Comparison of ENCODE assay signal across 10 cellular contexts in the genomic region with DNA sequence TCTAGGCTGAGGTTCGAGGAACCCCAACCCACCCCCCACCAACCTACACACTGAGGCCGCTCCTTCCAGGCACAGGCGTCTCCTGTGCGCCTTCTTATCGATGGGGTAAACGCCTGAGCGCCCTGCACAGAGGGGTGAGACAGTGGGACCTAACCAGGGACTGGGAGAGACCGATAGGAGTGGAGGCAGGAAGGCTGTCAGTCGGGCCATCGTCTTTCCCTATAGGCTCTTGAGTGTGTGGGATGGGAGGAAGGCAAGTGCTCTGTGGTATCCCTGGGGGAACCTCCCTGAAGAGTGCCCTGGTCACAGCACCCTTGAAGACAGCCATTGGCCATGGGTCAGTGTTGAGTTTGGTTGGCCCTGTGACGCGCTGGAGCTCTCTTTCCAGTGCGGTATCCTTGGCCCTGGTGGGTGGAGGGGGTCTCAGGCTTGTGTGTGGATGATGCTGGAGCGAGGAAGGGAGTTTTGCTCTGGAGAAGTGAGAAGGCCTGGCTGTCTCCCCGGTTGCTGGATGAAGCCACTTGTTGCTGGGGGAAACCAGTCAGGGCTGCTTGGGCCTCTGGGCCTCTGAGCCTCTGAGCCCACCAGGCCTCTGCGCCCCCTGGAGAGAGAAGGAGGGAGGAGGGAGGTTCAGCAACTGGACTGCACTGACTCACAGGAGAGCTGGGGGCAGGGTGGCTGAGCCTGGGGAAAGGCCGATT. TPM values are rescaled to one million over a fixed set of nuclear protein-coding genes. Genes with fewer than 3 reads are reported as not detected.
DNase-seq lines count a peak whose midpoint lies in the region; ATAC-seq and TF ChIP-seq lines count a peak whose summit lies in the region.
"Had no signal": no experiment of that assay in that cellular context is flagged by ENCODE, and none has a peak within 500 bp of the region (broad histone marks: within the 10 kb centered on the region; RNA-seq: fewer than 3 reads in every experiment).

No MANE protein-coding gene starts in this region.

- H3K36me3 ChIP-seq in HEK293 (ENCODE audit: control insufficient read depth in 2 of 2, insufficient read depth in 1 of 2, low read length in 2 of 2) = no peaks in the 10 kb centered on the region
- no peaks in the 10 kb centered on the region for H3K36me3 ChIP-seq in left lung
- no peaks in the 10 kb centered on the region for H3K36me3 ChIP-seq in smooth muscle cell (ENCODE audit: low read depth)
- no peaks in the 10 kb centered on the region for H3K36me3 ChIP-seq in MG63

- intact Hi-C loops in left lung (cut with DNase I) = no loop called here

- peaks cover 66% of the 10 kb centered on the region for H3K79me2 ChIP-seq in smooth muscle cell (ENCODE audit: low read depth)

- POLR2A ChIA-PET in HEK293 (lab: Yijun Ruan, JAX) = no interaction called here

- H2AFZ ChIP-seq in smooth muscle cell (ENCODE audit: low read depth) = no peak overlapping the region

- 25% methylated on average over 17 of the region's 17 CpGs for WGBS in smooth muscle cell (ENCODE audit: low lambda C conversion rate)

- H3K4me3 ChIP-seq in HEK293 (ENCODE audit: low read depth, low read length) (no peak overlapping the region), left lung (peak overlapping the region; percentile 49 to 58), smooth muscle cell (peak overlapping the region; percentile 71), MG63 (no peak overlapping the region)

- peaks cover 58% of the 10 kb centered on the region for H4K20me1 ChIP-seq in smooth muscle cell (ENCODE audit: low read depth)

- H3K9ac ChIP-seq in smooth muscle cell (ENCODE audit: low read depth) = no peak overlapping the region

- H3K9me3 ChIP-seq in HEK293 (ENCODE audit: control insufficient read depth, insufficient read depth, low read depth, low read length) = no peaks in the 10 kb centered on the region
- peaks cover 0 to 16% of the 10 kb centered on the region in 2 donors for H3K9me3 ChIP-seq in left lung
- no peaks in the 10 kb centered on the region for H3K9me3 ChIP-seq in smooth muscle cell (replicated peaks; ENCODE audit: low read depth)
- peaks cover 13% of the 10 kb centered on the region for H3K9me3 ChIP-seq in MG63

- TF ChIP-seq CTCF in HEK293 (tag by site-specific recombination; IDR thresholded peaks at IDR 0.05) = no peak
- no peak for TF ChIP-seq CTCF in left lung (IDR thresholded peaks at IDR 0.05)
- TF ChIP-seq CTCF in smooth muscle cell (IDR thresholded peaks at IDR 0.05; ENCODE audit: borderline replicate concordance, insufficient read depth, poor library complexity, severe bottlenecking) = peak; percentile 22

- ATAC-seq in left lung (no peak), GM18909 (IDR thresholded peaks at IDR 0.05; ENCODE audit: poor library complexity, unreplicated experiment) (no peak)

- CTCF ChIA-PET in HEK293 (lab: Yijun Ruan, JAX) = interaction anchor here (0.5 to 7.1 kb wide), 4 partner anchors 12 to 66 kb away, joined by 3 to 151 read pairs (median 5); no protein-coding TSS in a partner anchor

- H3K4me2 ChIP-seq in smooth muscle cell = peak overlapping the region; percentile 92

- no peaks in the 10 kb centered on the region for H3F3A ChIP-seq in smooth muscle cell (ENCODE audit: low read depth)

- H3K4me1 ChIP-seq in HEK293 (ENCODE audit: control insufficient read depth, insufficient read depth, low read length) (peaks cover 15% of the 10 kb centered on the region), left lung (peaks cover 14 to 35% of the 10 kb centered on the region in 2 donors), smooth muscle cell (ENCODE audit: low read depth) (peaks cover 14% of the 10 kb centered on the region)

- H3K27ac ChIP-seq in HEK293 (ENCODE audit: extremely low read depth, low read depth, low read length) (no peak overlapping the region; the same call in 1 of the 2 replicates), cingulate gyrus (ENCODE audit: low read depth, low read length) (peak overlapping the region; percentile 47), left lung (peak overlapping the region in 1 of 2 donors; percentile 93), smooth muscle cell (ENCODE audit: low read depth) (peak overlapping the region; percentile 96)

- DNase-seq in left lung (peak in 1 of 2 donors; percentile 50), smooth muscle cell (lab: John Stamatoyannopoulos, UW; ENCODE audit: unreplicated experiment) (peak; percentile 15), T-helper 9 cell (no peak), MG63 (no peak), NCI-H1417 (lab: John Stamatoyannopoulos, UW) (no peak)
- DNase-seq: DMS153, NCI-H524 had no signal

- H3K27me3 ChIP-seq in left lung (peaks cover 11 to 65% of the 10 kb centered on the region in 2 donors), smooth muscle cell (ENCODE audit: low read depth) (no peaks in the 10 kb centered on the region), MG63 (no peaks in the 10 kb centered on the region; the same call in 1 of the 2 replicates)

TF ChIP-seq in HEK293, 187 proteins besides CTCF, POLR2A, EP300 and RAD21 (continues in another document):
- TF ChIP-seq ZNF670 (tag by site-specific recombination; IDR thresholded peaks at IDR 0.05; ENCODE audit: low read depth) (no peak), SP2 (tag by site-specific recombination; IDR thresholded peaks at IDR 0.05) (peak; percentile 22; the same call in 1 of the 2 replicates), ZNF350 (tag by site-specific recombination; IDR thresholded peaks at IDR 0.05) (no peak), ZNF341 (tag by site-specific recombination; IDR thresholded peaks at IDR 0.05; ENCODE audit: low read depth) (0 out of 2 replicates have a peak, but pooled peaks have one; percentile 12), GLIS1 (tag by site-specific recombination; IDR thresholded peaks at IDR 0.05) (peak; percentile 32), ZNF658 (tag by site-specific recombination; IDR thresholded peaks at IDR 0.05) (no peak), ZBTB48 (tag by site-specific recombination; IDR thresholded peaks at IDR 0.05) (peak; percentile 16; the same call in 1 of the 2 replicates), SP3 (tag by site-specific recombination; IDR thresholded peaks at IDR 0.05) (no peak), YY2 (tag by site-specific recombination; IDR thresholded peaks at IDR 0.05) (no peak), ZNF248 (tag by site-specific recombination; IDR thresholded peaks at IDR 0.05) (no peak), MYNN (tag by site-specific recombination; IDR thresholded peaks at IDR 0.05; ENCODE audit: borderline replicate concordance) (no peak), HOXA7 (CRISPR knock-in tag; IDR thresholded peaks at IDR 0.05; ENCODE audit: borderline replicate concordance) (no peak), ZNF600 (tag by site-specific recombination; IDR thresholded peaks at IDR 0.05) (0 out of 2 replicates have a peak, but pooled peaks have one; percentile 15), ZNF121 (tag by site-specific recombination; IDR thresholded peaks at IDR 0.05) (no peak), ZNF335 (tag by site-specific recombination; conservative IDR thresholded peaks at IDR 0.05) (no peak), ZFHX2 (tag by site-specific recombination; conservative IDR thresholded peaks at IDR 0.05) (0 out of 2 replicates have a peak, but pooled peaks have one; percentile 20), SCRT2 (tag by site-specific recombination; IDR thresholded peaks at IDR 0.05) (peak; percentile 95)
- TF ChIP-seq, protein P1, sequence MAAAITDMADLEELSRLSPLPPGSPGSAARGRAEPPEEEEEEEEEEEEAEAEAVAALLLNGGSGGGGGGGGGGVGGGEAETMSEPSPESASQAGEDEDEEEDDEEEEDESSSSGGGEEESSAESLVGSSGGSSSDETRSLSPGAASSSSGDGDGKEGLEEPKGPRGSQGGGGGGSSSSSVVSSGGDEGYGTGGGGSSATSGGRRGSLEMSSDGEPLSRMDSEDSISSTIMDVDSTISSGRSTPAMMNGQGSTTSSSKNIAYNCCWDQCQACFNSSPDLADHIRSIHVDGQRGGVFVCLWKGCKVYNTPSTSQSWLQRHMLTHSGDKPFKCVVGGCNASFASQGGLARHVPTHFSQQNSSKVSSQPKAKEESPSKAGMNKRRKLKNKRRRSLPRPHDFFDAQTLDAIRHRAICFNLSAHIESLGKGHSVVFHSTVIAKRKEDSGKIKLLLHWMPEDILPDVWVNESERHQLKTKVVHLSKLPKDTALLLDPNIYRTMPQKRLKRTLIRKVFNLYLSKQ (tag by site-specific recombination; IDR thresholded peaks at IDR 0.05; ENCODE audit: borderline replicate concordance) = no peak
- TF ChIP-seq, protein P2, sequence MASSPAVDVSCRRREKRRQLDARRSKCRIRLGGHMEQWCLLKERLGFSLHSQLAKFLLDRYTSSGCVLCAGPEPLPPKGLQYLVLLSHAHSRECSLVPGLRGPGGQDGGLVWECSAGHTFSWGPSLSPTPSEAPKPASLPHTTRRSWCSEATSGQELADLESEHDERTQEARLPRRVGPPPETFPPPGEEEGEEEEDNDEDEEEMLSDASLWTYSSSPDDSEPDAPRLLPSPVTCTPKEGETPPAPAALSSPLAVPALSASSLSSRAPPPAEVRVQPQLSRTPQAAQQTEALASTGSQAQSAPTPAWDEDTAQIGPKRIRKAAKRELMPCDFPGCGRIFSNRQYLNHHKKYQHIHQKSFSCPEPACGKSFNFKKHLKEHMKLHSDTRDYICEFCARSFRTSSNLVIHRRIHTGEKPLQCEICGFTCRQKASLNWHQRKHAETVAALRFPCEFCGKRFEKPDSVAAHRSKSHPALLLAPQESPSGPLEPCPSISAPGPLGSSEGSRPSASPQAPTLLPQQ (tag by site-specific recombination; IDR thresholded peaks at IDR 0.05) = no peak
- TF ChIP-seq, protein P3, sequence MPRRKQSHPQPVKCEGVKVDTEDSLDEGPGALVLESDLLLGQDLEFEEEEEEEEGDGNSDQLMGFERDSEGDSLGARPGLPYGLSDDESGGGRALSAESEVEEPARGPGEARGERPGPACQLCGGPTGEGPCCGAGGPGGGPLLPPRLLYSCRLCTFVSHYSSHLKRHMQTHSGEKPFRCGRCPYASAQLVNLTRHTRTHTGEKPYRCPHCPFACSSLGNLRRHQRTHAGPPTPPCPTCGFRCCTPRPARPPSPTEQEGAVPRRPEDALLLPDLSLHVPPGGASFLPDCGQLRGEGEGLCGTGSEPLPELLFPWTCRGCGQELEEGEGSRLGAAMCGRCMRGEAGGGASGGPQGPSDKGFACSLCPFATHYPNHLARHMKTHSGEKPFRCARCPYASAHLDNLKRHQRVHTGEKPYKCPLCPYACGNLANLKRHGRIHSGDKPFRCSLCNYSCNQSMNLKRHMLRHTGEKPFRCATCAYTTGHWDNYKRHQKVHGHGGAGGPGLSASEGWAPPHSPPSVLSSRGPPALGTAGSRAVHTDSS (tag by site-specific recombination; IDR thresholded peaks at IDR 0.05) = no peak

RNA-seq across cellular contexts. Expression of a gene that starts 1.7 kb away (rescaled TPM):
- 100 to 1,000 TPM in 1 of 2 donors, 10 to 100 TPM in 1; 47.8 to 107 TPM for total RNA-seq in left lung
- 57.0 and 64.5 TPM in 2 replicates for total RNA-seq in smooth muscle cell
- polyA plus RNA-seq in smooth muscle cell = 96.9 and 103 TPM in 2 replicates
- 10.4 and 18.5 TPM in 2 replicates for total RNA-seq in MG63 (2014; rRNA removed; shearing (Covaris generic); ENCODE audit: low replicate concordance)

RNA-seq across cellular contexts. Expression of a gene that starts 32.9 kb away (rescaled TPM):
- total RNA-seq in left lung = 10 to 100 TPM in 1 of 2 donors, 1 to 10 TPM in 1; 9.1 to 35.5 TPM
- total RNA-seq in smooth muscle cell = not detected in 2 replicates
- 0.76 TPM in 1 of 2 replicates, not detected in the other for polyA plus RNA-seq in smooth muscle cell
- total RNA-seq in MG63 (2014; rRNA removed; shearing (Covaris generic); ENCODE audit: low replicate concordance) = not detected in 2 replicates

Comparison
In these comparisons a context has a peak if more than half of its experiments do, and no peak if none do; other contexts are left out.
1. H3K4me3 ChIP-seq: peak in left lung (2 of 2) and smooth muscle cell (single experiment); none in HEK293 (single experiment) and MG63 (single experiment).
2. RNA of a gene that starts 32.9 kb away (total RNA-seq): 9.1 to 35.5 TPM in left lung; not detected in smooth muscle cell and not detected in MG63; every median in the first group is over 10 times any median in the second.